26 cellular contexts compared by ENCODE assay signal in the genomic region with DNA sequence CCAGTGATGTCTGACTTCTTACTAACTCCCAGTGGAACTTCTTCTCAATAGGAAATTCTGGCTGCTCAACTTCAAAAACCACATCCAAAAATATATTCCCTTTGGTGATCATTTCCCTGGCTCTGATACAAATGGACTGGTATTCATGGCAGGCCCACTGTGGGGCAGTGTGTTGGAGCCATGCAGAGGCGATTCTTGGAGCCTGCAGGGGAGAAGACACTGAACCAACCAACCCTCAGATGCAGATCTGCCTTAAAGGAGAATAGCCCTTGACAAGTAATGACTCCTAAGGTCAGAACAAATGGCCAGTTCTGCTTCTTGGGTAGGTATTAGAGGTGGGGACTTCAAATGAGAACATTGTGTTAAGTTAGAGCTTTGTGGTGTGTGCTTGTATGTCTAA. TPM values are rescaled to one million over a fixed set of nuclear protein-coding genes. Genes with fewer than 3 reads are reported as not detected.
DNase-seq lines count a peak whose midpoint lies in the region; ATAC-seq and TF ChIP-seq lines count a peak whose summit lies in the region.
"Had no signal": no experiment of that assay in that cellular context is flagged by ENCODE, and none has a peak within 500 bp of the region (broad histone marks: within the 10 kb centered on the region; RNA-seq: fewer than 3 reads in every experiment).

No MANE protein-coding gene starts in this region.

- no peaks in the 10 kb centered on the region for H3K27me3 ChIP-seq in BLaER1
- no peaks in the 10 kb centered on the region for H3K27me3 ChIP-seq in breast epithelium
- H3K27me3 ChIP-seq: neutrophil, vagina had no signal

- H3K27ac ChIP-seq in BLaER1 (no peak overlapping the region), breast epithelium (no peak overlapping the region)
- H3K27ac ChIP-seq: lower lobe of right lung, neutrophil, psoas muscle, vagina had no signal

- peaks cover 47% of the 10 kb centered on the region for H3K27me3 Mint-ChIP-seq in chondrocyte (ENCODE audit: low read depth)

- H3K9ac ChIP-seq in BLaER1, result no peak overlapping the region

- no peaks in the 10 kb centered on the region for H3K9me3 Mint-ChIP-seq in chondrocyte (ENCODE audit: low read depth)
- H3K9me3 Mint-ChIP-seq: stimulated activated effector memory CD8-positive, alpha-beta T cell treated with anti-CD3 and anti-CD28 coated beads, Interleukin-12 subunit alpha, Interleukin-12 subunit beta, amount 100 ng/mL, for 72 hours had no signal

- no peaks in the 10 kb centered on the region for H3K36me3 Mint-ChIP-seq in chondrocyte (ENCODE audit: low read depth)
- H3K36me3 Mint-ChIP-seq: CD14-positive monocyte; stimulated activated effector memory CD8-positive, alpha-beta T cell treated with anti-CD3 and anti-CD28 coated beads, Interleukin-12 subunit alpha, Interleukin-12 subunit beta, amount 100 ng/mL, for 72 hours had no signal

- H3K27ac Mint-ChIP-seq in chondrocyte (ENCODE audit: unreplicated experiment), result no peak overlapping the region
- H3K27ac Mint-ChIP-seq: CD14-positive monocyte; stimulated activated effector memory CD8-positive, alpha-beta T cell treated with anti-CD3 and anti-CD28 coated beads, Interleukin-12 subunit alpha, Interleukin-12 subunit beta, amount 100 ng/mL, for 72 hours had no signal

- DNase-seq in HT-29 (ENCODE audit: low spot score) (peak; percentile 22), RPMI8226 (peak; percentile 7), epithelial cell of proximal tubule (ENCODE audit: low read depth) (no peak), chondrocyte (ENCODE audit: low spot score) (no peak), breast epithelium (ENCODE audit: low spot score in 2 of 2) (no peak), CD1c-positive myeloid dendritic cell (ENCODE audit: extremely low spot score) (no peak)
- DNase-seq: activated CD4-positive, alpha-beta T cell treated with anti-CD3 and anti-CD28 coated beads for 48 hours; activated naive CD4-positive, alpha-beta T cell treated with anti-CD3 and anti-CD28 coated beads, Interleukin-2, amount 50 U/mL, for 16 hours; anterior cingulate cortex; central memory CD4-positive, alpha-beta T cell; erythroblast; foreskin fibroblast; hypothalamus; lower lobe of right lung; NCI-H1417 treated with DMSO at 0.1 percent for 48 hours; NCI-H510A; psoas muscle; SHP77 had no signal

- peak overlapping the region; percentile 33 for H3K4me2 ChIP-seq in BLaER1

- ATAC-seq in GM19397 (IDR thresholded peaks at IDR 0.05; ENCODE audit: unreplicated experiment), result no peak
- ATAC-seq: lower lobe of right lung; psoas muscle; stimulated activated effector memory CD8-positive, alpha-beta T cell treated with anti-CD3 and anti-CD28 coated beads, Interleukin-12 subunit alpha, Interleukin-12 subunit beta, amount 100 ng/mL, for 72 hours had no signal

- H3K4me1 Mint-ChIP-seq in chondrocyte (ENCODE audit: low read depth), result no peaks in the 10 kb centered on the region
- H3K4me1 Mint-ChIP-seq: CD14-positive monocyte; stimulated activated effector memory CD8-positive, alpha-beta T cell treated with anti-CD3 and anti-CD28 coated beads, Interleukin-12 subunit alpha, Interleukin-12 subunit beta, amount 100 ng/mL, for 72 hours had no signal

- no peak for TF ChIP-seq POLR2A in breast epithelium (IDR thresholded peaks at IDR 0.05)

- TF ChIP-seq CTCF in epithelial cell of proximal tubule (conservative IDR thresholded peaks at IDR 0.05; ENCODE audit: low read depth, low read length), result peak; percentile 24
- no peak for TF ChIP-seq CTCF in chondrocyte (IDR thresholded peaks at IDR 0.05)
- no peak for TF ChIP-seq CTCF in breast epithelium (IDR thresholded peaks at IDR 0.05)

- peaks cover 56% of the 10 kb centered on the region for H3K4me1 ChIP-seq in BLaER1
- no peaks in the 10 kb centered on the region for H3K4me1 ChIP-seq in breast epithelium
- H3K4me1 ChIP-seq: lower lobe of right lung, psoas muscle, vagina had no signal

- no peaks in the 10 kb centered on the region for H4K20me1 ChIP-seq in BLaER1

- H3K4me3 Mint-ChIP-seq in chondrocyte (ENCODE audit: unreplicated experiment), result no peak overlapping the region
- H3K4me3 Mint-ChIP-seq: CD14-positive monocyte; stimulated activated effector memory CD8-positive, alpha-beta T cell treated with anti-CD3 and anti-CD28 coated beads, Interleukin-12 subunit alpha, Interleukin-12 subunit beta, amount 100 ng/mL, for 72 hours had no signal

- intact Hi-C loops in breast epithelium (cut with DNase I; ENCODE audit: low total_unique reads), result no loop called here

- no peaks in the 10 kb centered on the region for H3K9me3 ChIP-seq in BLaER1
- H3K9me3 ChIP-seq in breast epithelium, result no peaks in the 10 kb centered on the region
- H3K9me3 ChIP-seq: lower lobe of right lung, neutrophil, psoas muscle, vagina had no signal

- H3K4me3 ChIP-seq in BLaER1 (no peak overlapping the region), epithelial cell of proximal tubule (ENCODE audit: low read depth, low read length) (no peak overlapping the region), breast epithelium (no peak overlapping the region)
- H3K4me3 ChIP-seq: lower lobe of right lung, psoas muscle, vagina had no signal

- H3K36me3 ChIP-seq in BLaER1, result no peaks in the 10 kb centered on the region
- no peaks in the 10 kb centered on the region for H3K36me3 ChIP-seq in breast epithelium
- H3K36me3 ChIP-seq: lower lobe of right lung, neutrophil, vagina had no signal

RNA-seq across cellular contexts. Expression of a gene that starts 12.2 kb away (rescaled TPM):
- not detected in 2 replicates for total RNA-seq in HT-29 (2014; rRNA removed; shearing (Covaris generic))
- not detected in 2 replicates for total RNA-seq in epithelial cell of proximal tubule
- not detected in 3 replicates for total RNA-seq in chondrocyte
- total RNA-seq in breast epithelium, result not detected
- total RNA-seq: lower lobe of right lung, M059J, psoas muscle, skeletal muscle tissue, vagina had no signal

RNA-seq across cellular contexts. Expression of a gene that starts 20.2 kb away (rescaled TPM):
- not detected in 2 replicates for total RNA-seq in HT-29 (2014; rRNA removed; shearing (Covaris generic))
- total RNA-seq in epithelial cell of proximal tubule, result not detected in 2 replicates
- total RNA-seq in chondrocyte, result not detected in 3 replicates
- total RNA-seq in breast epithelium, result not detected
- total RNA-seq: lower lobe of right lung, M059J, psoas muscle, skeletal muscle tissue, vagina had no signal

RNA-seq across cellular contexts. Expression of a gene that starts 50.4 kb away (rescaled TPM):
- total RNA-seq in HT-29 (2014; rRNA removed; shearing (Covaris generic)), result not detected in 2 replicates
- total RNA-seq in epithelial cell of proximal tubule, result not detected in 2 replicates
- not detected in 3 replicates for total RNA-seq in chondrocyte
- not detected for total RNA-seq in breast epithelium
- total RNA-seq: lower lobe of right lung, M059J, psoas muscle, skeletal muscle tissue, vagina had no signal

Comparison
In these comparisons a context has a peak if more than half of its experiments do, and no peak if none do; other contexts are left out.
1. DNase-seq: peak in HT-29 (single experiment) and RPMI8226 (single experiment); none in epithelial cell of proximal tubule (single experiment), chondrocyte (single experiment), breast epithelium (0 of 2) and CD1c-positive myeloid dendritic cell (single experiment).